Comparison of ENCODE assay signal across 8 cellular contexts in the genomic region with DNA sequence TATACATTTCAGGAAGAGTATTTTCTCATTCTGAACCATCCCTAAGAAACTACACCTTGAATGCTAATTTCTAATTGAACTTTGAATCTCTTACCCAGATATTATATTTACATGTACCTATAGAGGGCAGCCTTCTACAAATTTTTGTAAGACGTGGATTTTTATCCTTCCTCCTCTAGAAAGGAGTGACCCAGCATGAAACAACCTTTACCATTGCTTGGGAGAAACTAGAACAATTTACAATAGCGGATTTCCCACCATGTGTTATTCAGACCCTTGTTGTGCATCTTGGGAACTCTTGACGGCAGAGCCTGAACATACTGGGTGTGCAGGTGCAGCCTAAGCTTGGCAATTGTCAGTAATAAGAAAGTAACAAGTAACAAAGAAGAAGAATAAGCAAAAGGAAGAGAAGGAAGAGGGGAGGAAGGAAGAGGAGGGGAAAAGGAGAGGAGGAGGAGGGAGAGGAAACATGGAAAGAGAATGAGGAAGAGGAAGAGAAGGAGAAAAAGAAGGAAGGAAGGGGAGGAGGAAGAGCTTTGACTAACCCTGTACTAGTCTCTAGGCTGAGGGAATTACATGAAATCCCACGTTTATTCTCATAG. TPM values are rescaled to one million over a fixed set of nuclear protein-coding genes. Genes with fewer than 3 reads are reported as not detected.
DNase-seq lines count a peak whose midpoint lies in the region; ATAC-seq, FAIRE-seq and TF ChIP-seq lines count a peak whose summit lies in the region.

No MANE protein-coding gene starts in this region.

- H3K4me3 ChIP-seq in AG04450 (ENCODE audit: low read depth, low read length) = no peak overlapping the region
- peak overlapping the region; percentile 67 for H3K4me3 ChIP-seq in OCI-LY3 (ENCODE audit: low read length)
- H3K4me3 ChIP-seq in lower lobe of right lung = no peak overlapping the region
- H3K4me3 ChIP-seq in ovary = no peak overlapping the region

- no peaks in the 10 kb centered on the region for H3K36me3 ChIP-seq in OCI-LY3 (replicated peaks; ENCODE audit: low read depth, low read length)
- H3K36me3 ChIP-seq in lower lobe of right lung = no peaks in the 10 kb centered on the region
- H3K36me3 ChIP-seq in ovary = no peaks in the 10 kb centered on the region

- H3K27me3 ChIP-seq in AG04450 (ENCODE audit: control insufficient read depth, insufficient read depth, low read length) (no peaks in the 10 kb centered on the region), OCI-LY3 (ENCODE audit: low read depth, low read length) (no peaks in the 10 kb centered on the region), lower lobe of right lung (ENCODE audit: low read depth) (no peaks in the 10 kb centered on the region), ovary (no peaks in the 10 kb centered on the region)

- H3K79me2 ChIP-seq in OCI-LY3 (ENCODE audit: low read length) = no peaks in the 10 kb centered on the region

- H2AFZ ChIP-seq in OCI-LY3 (ENCODE audit: low read depth, low read length) = peak overlapping the region; percentile 52; the same call in 1 of the 2 replicates

- no peaks in the 10 kb centered on the region for H4K20me1 ChIP-seq in OCI-LY3 (ENCODE audit: insufficient read depth, low read length)

- H3K9me3 ChIP-seq in AG04450 (ENCODE audit: control insufficient read depth, insufficient read depth, low read length) = no peaks in the 10 kb centered on the region
- H3K9me3 ChIP-seq in OCI-LY3 (ENCODE audit: insufficient read depth, low read length) = no peaks in the 10 kb centered on the region
- no peaks in the 10 kb centered on the region for H3K9me3 ChIP-seq in lower lobe of right lung
- H3K9me3 ChIP-seq in ovary = no peaks in the 10 kb centered on the region

- DNase-seq in AG04450 (ENCODE audit: low read depth, low spot score) (no peak), GM12892 (ENCODE audit: insufficient read length) (no peak), dedifferentiated amniotic fluid mesenchymal stem cell (ENCODE audit: extremely low spot score) (peak; percentile 69), lower lobe of right lung (no peak), islet precursor cell (no peak), ovary (no peak)

- H3K4me2 ChIP-seq in OCI-LY3 (ENCODE audit: low read length) = peak overlapping the region; percentile 96

- no peak overlapping the region for H3K27ac ChIP-seq in AG04450 (ENCODE audit: low read depth, low read length)
- H3K27ac ChIP-seq in OCI-LY3 (ENCODE audit: low read length) = no peak overlapping the region
- no peak overlapping the region for H3K27ac ChIP-seq in lower lobe of right lung
- H3K27ac ChIP-seq in ovary = no peak overlapping the region

- FAIRE-seq in GM12892 (lab: Jason Lieb, UNC) = peak; percentile 85

- POLR2A ChIA-PET in AG04450 (lab: Yijun Ruan, JAX) = no interaction called here

- TF ChIP-seq CTCF in AG04450 (IDR thresholded peaks at IDR 0.05; ENCODE audit: low read depth, low read length) = peak; percentile 58
- TF ChIP-seq CTCF in OCI-LY3 (IDR thresholded peaks at IDR 0.05; ENCODE audit: low read depth, low read length) = peak; percentile 66
- peak; percentile 59 for TF ChIP-seq CTCF in lower lobe of right lung (IDR thresholded peaks at IDR 0.05)
- no peak for TF ChIP-seq CTCF in ovary (IDR thresholded peaks at IDR 0.05)

- WGBS in ovary, 3 donors = 3 to 7% (median 6%) methylated on average over 4 of the region's 4 CpGs

- H3K4me1 ChIP-seq in OCI-LY3 (ENCODE audit: low read length) = peaks cover 22% of the 10 kb centered on the region
- no peaks in the 10 kb centered on the region for H3K4me1 ChIP-seq in lower lobe of right lung
- H3K4me1 ChIP-seq in ovary (ENCODE audit: insufficient read depth) = no peaks in the 10 kb centered on the region

- intact Hi-C loops in lower lobe of right lung (cut with DNase I) (loop anchor here (10.0 kb wide), 1 partner anchor 95 kb away; no protein-coding TSS in a partner anchor), ovary (cut with DNase I) (no loop called here)

- H3K9ac ChIP-seq in OCI-LY3 (ENCODE audit: low read length) = peak overlapping the region; percentile 59

- TF ChIP-seq POLR2A in GM12892 (IDR thresholded peaks at IDR 0.05; ENCODE audit: low read depth, low read length) (no peak), ovary (IDR thresholded peaks at IDR 0.05) (no peak)

- TF ChIP-seq EP300 in ovary (IDR thresholded peaks at IDR 0.05) = no peak

- peak; percentile 56 for ATAC-seq in HG03439 (IDR thresholded peaks at IDR 0.05; ENCODE audit: unreplicated experiment)
- ATAC-seq in lower lobe of right lung = peak; percentile 75 to 89

- CTCF ChIA-PET in AG04450 (lab: Charles Lee) = interaction anchor here (0.7 to 7.0 kb wide), 32 partner anchors 11 to 1069 kb away, joined by 3 to 133 read pairs (median 4); a partner anchor contains a TSS

RNA-seq across cellular contexts. Expression of a gene that starts 10.8 kb away (rescaled TPM):
- polyA plus RNA-seq in AG04450 (2011; rRNA removed) = not detected in 2 replicates
- polyA minus RNA-seq in AG04450 (2011; rRNA and poly(A)+ RNA removed) = not detected in 2 replicates
- polyA plus RNA-seq in GM12892 (2012; ENCODE audit: missing spikeins) = not detected
- total RNA-seq in lower lobe of right lung = not detected
- under 1 TPM in 1 of 7 donors, not detected in 6; 0.28 TPM for total RNA-seq in ovary
- polyA plus RNA-seq in ovary = not detected

RNA-seq across cellular contexts. Expression of a gene that starts 44.1 kb away (rescaled TPM):
- polyA plus RNA-seq in AG04450 (2011; rRNA removed) = 0.06 TPM in 1 of 2 replicates, not detected in the other
- 0.14 TPM in 1 of 2 replicates, not detected in the other for polyA minus RNA-seq in AG04450 (2011; rRNA and poly(A)+ RNA removed)
- polyA plus RNA-seq in GM12892 (2012; ENCODE audit: missing spikeins) = not detected
- total RNA-seq in lower lobe of right lung = 10.0 TPM
- total RNA-seq in ovary = 1 to 10 TPM in 4 of 7 donors, under 1 TPM in 2, not detected in 1; 0.28 to 5.0 (median 1.3) TPM
- polyA plus RNA-seq in ovary = 1 to 10 TPM in 1 of 2 donors, under 1 TPM in 1; 0.34 to 1.2 TPM

RNA-seq across cellular contexts. Expression of a gene that starts 45.7 kb away (rescaled TPM):
- not detected in 2 replicates for polyA plus RNA-seq in AG04450 (2011; rRNA removed)
- polyA minus RNA-seq in AG04450 (2011; rRNA and poly(A)+ RNA removed) = not detected in 2 replicates
- not detected for polyA plus RNA-seq in GM12892 (2012; ENCODE audit: missing spikeins)
- not detected for total RNA-seq in lower lobe of right lung
- total RNA-seq in ovary = not detected
- polyA plus RNA-seq in ovary = not detected

Comparison
In these comparisons a context has a peak if more than half of its experiments do, and no peak if none do; other contexts are left out.
1. CTCF ChIP-seq: peak in AG04450 (single experiment), OCI-LY3 (single experiment) and lower lobe of right lung (single experiment); none in ovary (0 of 3).